20 cellular contexts compared by ENCODE assay signal in the genomic region with DNA sequence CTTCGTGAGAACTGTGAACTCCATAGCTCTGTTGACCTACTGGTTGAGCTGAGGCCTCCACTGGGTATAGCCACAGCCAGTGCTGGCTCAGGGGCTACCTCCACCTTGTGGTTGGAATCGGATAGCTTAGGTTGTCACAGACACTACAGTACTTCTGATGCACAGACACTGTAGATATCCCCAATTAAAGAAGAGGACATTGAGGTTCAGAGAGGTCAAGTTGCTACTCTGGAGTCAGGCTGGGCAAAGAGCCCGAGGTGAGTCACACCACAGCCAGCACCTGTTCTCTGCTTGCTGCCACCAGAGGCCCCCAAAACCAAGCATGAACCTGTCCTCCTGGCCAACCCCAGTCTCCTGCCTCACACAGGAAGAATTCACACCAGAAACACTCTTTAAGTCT. TPM values are rescaled to one million over a fixed set of nuclear protein-coding genes. Genes with fewer than 3 reads are reported as not detected.
DNase-seq lines count a peak whose midpoint lies in the region; ATAC-seq, FAIRE-seq and TF ChIP-seq lines count a peak whose summit lies in the region.
"Had no signal": no experiment of that assay in that cellular context is flagged by ENCODE, and none has a peak within 500 bp of the region (broad histone marks: within the 10 kb centered on the region; RNA-seq: fewer than 3 reads in every experiment).

No MANE protein-coding gene starts in this region.

- intact Hi-C loops in pancreas (cut with DNase I), result no loop called here
- intact Hi-C loops in kidney (cut with DNase I), result no loop called here

- peaks cover 14% of the 10 kb centered on the region for H3K4me1 Mint-ChIP-seq in endothelial cell (ENCODE audit: unreplicated experiment)

- peaks cover 2% of the 10 kb centered on the region for H3K27me3 Mint-ChIP-seq in endothelial cell (ENCODE audit: unreplicated experiment)
- H3K27me3 Mint-ChIP-seq: activated CD8-positive, alpha-beta memory T cell treated with anti-CD3 and anti-CD28 coated beads, Interleukin-2, amount 10 ng/mL, durations not matched to agents 7 days and 5 days; T-cell had no signal

- no peak overlapping the region for H3K27ac ChIP-seq in HEK293 (ENCODE audit: extremely low read depth, low read depth, low read length)
- H3K27ac ChIP-seq in WERI-Rb-1, result no peak overlapping the region
- H3K27ac ChIP-seq in foreskin keratinocyte, result no peak overlapping the region
- no peak overlapping the region for H3K27ac ChIP-seq in pancreas
- no peak overlapping the region for H3K27ac ChIP-seq in kidney (ENCODE audit: low read depth in 2 of 2, low read length in 2 of 2)
- H3K27ac ChIP-seq: body of pancreas had no signal

- H3K9ac ChIP-seq in kidney (ENCODE audit: low read length in 2 of 2), result no peak overlapping the region

- TF ChIP-seq CTCF in AG10803 (conservative IDR thresholded peaks at IDR 0.05; ENCODE audit: low read length), result 0 out of 2 replicates have a peak, but pooled peaks have one; percentile 6
- TF ChIP-seq CTCF in HEK293 (tag by site-specific recombination; IDR thresholded peaks at IDR 0.05), result peak; percentile 22; the same call in 1 of the 2 replicates
- TF ChIP-seq CTCF in WERI-Rb-1 (IDR thresholded peaks at IDR 0.05; ENCODE audit: low read depth, low read length), result peak; percentile 35
- TF ChIP-seq CTCF in foreskin keratinocyte (conservative IDR thresholded peaks at IDR 0.05), result peak; percentile 27
- no peak for TF ChIP-seq CTCF in pancreas (IDR thresholded peaks at IDR 0.05)
- no peak for TF ChIP-seq CTCF in kidney (IDR thresholded peaks at IDR 0.05; ENCODE audit: borderline replicate concordance, extremely low read depth, insufficient read depth)
- TF ChIP-seq CTCF in endothelial cell (IDR thresholded peaks at IDR 0.05; ENCODE audit: unreplicated experiment), result no peak

- H3K9me3 Mint-ChIP-seq in endothelial cell (ENCODE audit: unreplicated experiment), result no peaks in the 10 kb centered on the region
- H3K9me3 Mint-ChIP-seq: T-cell, WTC11 had no signal

- H3K4me3 Mint-ChIP-seq in endothelial cell (ENCODE audit: unreplicated experiment), result no peak overlapping the region
- H3K4me3 Mint-ChIP-seq: activated CD8-positive, alpha-beta memory T cell treated with anti-CD3 and anti-CD28 coated beads, Interleukin-2, amount 10 ng/mL, durations not matched to agents 7 days and 5 days; T-cell; WTC11 had no signal

- H3K27ac Mint-ChIP-seq in endothelial cell (ENCODE audit: unreplicated experiment), result no peak overlapping the region
- H3K27ac Mint-ChIP-seq: activated CD8-positive, alpha-beta memory T cell treated with anti-CD3 and anti-CD28 coated beads, Interleukin-2, amount 10 ng/mL, durations not matched to agents 7 days and 5 days; T-cell; WTC11 had no signal

- ATAC-seq in foreskin keratinocyte (peak; percentile 23), pancreas (no peak), HG03565 (IDR thresholded peaks at IDR 0.05; ENCODE audit: unreplicated experiment) (no peak)
- ATAC-seq: activated CD8-positive, alpha-beta memory T cell treated with anti-CD3 and anti-CD28 coated beads, Interleukin-2, amount 10 ng/mL, durations not matched to agents 7 days and 5 days; body of pancreas; T-cell; WTC11 had no signal

- CTCF ChIA-PET in HEK293 (lab: Yijun Ruan, JAX), result interaction anchor here (0.7 to 3.1 kb wide), 14 partner anchors 9 to 724 kb away, joined by 3 to 27 read pairs (median 4); no protein-coding TSS in a partner anchor

- H3K4me3 ChIP-seq in AG10803 (ENCODE audit: low read length), result no peak overlapping the region
- no peak overlapping the region for H3K4me3 ChIP-seq in HEK293 (ENCODE audit: low read depth, low read length)
- no peak overlapping the region for H3K4me3 ChIP-seq in WERI-Rb-1 (ENCODE audit: low read depth, low read length)
- no peak overlapping the region for H3K4me3 ChIP-seq in pancreas
- H3K4me3 ChIP-seq in kidney (ENCODE audit: low read length in 2 of 2), result no peak overlapping the region
- H3K4me3 ChIP-seq: body of pancreas had no signal

- peaks cover 37% of the 10 kb centered on the region for H3K36me3 Mint-ChIP-seq in endothelial cell (ENCODE audit: low read depth, unreplicated experiment)

- POLR2A ChIA-PET in HEK293 (lab: Yijun Ruan, JAX), result interaction anchor here (0.6 to 1.8 kb wide), 2 partner anchors 40 to 246 kb away, joined by 5 read pairs; no protein-coding TSS in a partner anchor

- H3K4me1 ChIP-seq in HEK293 (ENCODE audit: control insufficient read depth, insufficient read depth, low read length), result no peaks in the 10 kb centered on the region
- peaks cover 9% of the 10 kb centered on the region for H3K4me1 ChIP-seq in foreskin keratinocyte
- peaks cover 0 to 12% (median 7%) of the 10 kb centered on the region in 3 donors for H3K4me1 ChIP-seq in pancreas
- H3K4me1 ChIP-seq in kidney (ENCODE audit: control insufficient read depth in 1 of 2, insufficient read depth in 1 of 2, low read depth in 1 of 2, low read length in 2 of 2), result peaks cover 4% of the 10 kb centered on the region in 2 donors

- H3K27me3 ChIP-seq in WERI-Rb-1 (ENCODE audit: insufficient read depth, low read depth, severe bottlenecking) (no peaks in the 10 kb centered on the region), foreskin keratinocyte (no peaks in the 10 kb centered on the region), pancreas (no peaks in the 10 kb centered on the region)
- H3K27me3 ChIP-seq: body of pancreas had no signal

- no peak for DNase-seq in AG10803 (ENCODE audit: low read depth)
- peak; percentile 22 for DNase-seq in WERI-Rb-1
- no peak for DNase-seq in foreskin keratinocyte
- DNase-seq in pancreas, result no peak
- no peak for DNase-seq in kidney
- DNase-seq in endothelial cell (ENCODE audit: low spot score), result no peak
- DNase-seq: activated CD8-positive, alpha-beta memory T cell treated with anti-CD3 and anti-CD28 coated beads, Interleukin-2, amount 10 ng/mL, durations not matched to agents 7 days and 5 days; activated gamma-delta T cell; body of pancreas; effector CD8-positive, alpha-beta T cell; midbrain; NCI-H1417 treated with DMSO at 0.1 percent for 48 hours; NCI-H446; nucleus accumbens; stimulated activated CD4-positive, alpha-beta T cell treated with anti-CD3 and anti-CD28 coated beads, Interleukin-4, amount 100 ng/mL, for 4 hours; T-cell had no signal

- peaks cover 0 to 76% of the 10 kb centered on the region in 2 experiments; a peak in 2 of 3 replicates for H3K36me3 ChIP-seq in HEK293 (ENCODE audit: control insufficient read depth in 2 of 2, insufficient read depth in 1 of 2, low read length in 2 of 2)
- peaks cover 63% of the 10 kb centered on the region for H3K36me3 ChIP-seq in WERI-Rb-1
- peaks cover 4 to 38% (median 21%) of the 10 kb centered on the region in 3 donors for H3K36me3 ChIP-seq in pancreas
- H3K36me3 ChIP-seq in kidney (ENCODE audit: control insufficient read depth in 1 of 2, insufficient read depth in 2 of 2, low read length in 2 of 2), result peaks cover 40 to 43% of the 10 kb centered on the region in 2 donors

- FAIRE-seq in pancreas (lab: Jason Lieb, UNC), result no peak
- FAIRE-seq in kidney (lab: Jason Lieb, UNC), result no peak
- FAIRE-seq: frontal cortex had no signal

- 72 to 86% methylated on average over 3 of the region's 3 CpGs for WGBS in pancreas, 2 donors

- H3K9me3 ChIP-seq in HEK293 (ENCODE audit: control insufficient read depth, insufficient read depth, low read depth, low read length) (no peaks in the 10 kb centered on the region), WERI-Rb-1 (ENCODE audit: severe bottlenecking) (no peaks in the 10 kb centered on the region), pancreas (no peaks in the 10 kb centered on the region), kidney (ENCODE audit: control insufficient read depth in 1 of 2, low read length in 2 of 2) (no peaks in the 10 kb centered on the region)
- H3K9me3 ChIP-seq: body of pancreas had no signal

TF ChIP-seq in HEK293, 187 proteins besides CTCF, POLR2A, EP300 and RAD21 (continues in another document):
- TF ChIP-seq ZNF223 (tag by site-specific recombination; IDR thresholded peaks at IDR 0.05) (no peak), SP3 (tag by site-specific recombination; IDR thresholded peaks at IDR 0.05) (no peak), KLF1 (tag by site-specific recombination; IDR thresholded peaks at IDR 0.05) (no peak), ZNF416 (tag by site-specific recombination; IDR thresholded peaks at IDR 0.05) (no peak), ZNF341 (tag by site-specific recombination; IDR thresholded peaks at IDR 0.05; ENCODE audit: low read depth) (no peak), ZEB2 (tag by site-specific recombination; IDR thresholded peaks at IDR 0.05) (no peak)

RNA-seq across cellular contexts. Expression of a gene that starts 5.4 kb away (rescaled TPM):
- total RNA-seq in foreskin keratinocyte (86.9 and 95.5 TPM in 2 replicates), pancreas (10 to 100 TPM; 14.2 to 24.1 (median 21.8) TPM), kidney (56.2 TPM), endothelial cell (ENCODE audit: unreplicated experiment) (86.2 TPM)
- polyA plus RNA-seq in foreskin keratinocyte (122 and 131 TPM in 2 replicates), pancreas (10 to 100 TPM; 24.7 to 37.9 TPM), kidney (ENCODE audit: insufficient read depth, low read depth, low replicate concordance) (67.8 TPM)

RNA-seq across cellular contexts. Expression of a gene that starts 6.1 kb away (rescaled TPM):
- 38.2 and 39.8 TPM in 2 replicates for total RNA-seq in foreskin keratinocyte
- polyA plus RNA-seq in foreskin keratinocyte, result 37.8 and 43.1 TPM in 2 replicates
- total RNA-seq in pancreas, result 1 to 10 TPM in 1 of 6 donors, under 1 TPM in 3, not detected in 2; 0.32 to 1.3 (median 0.67) TPM
- under 1 TPM; 0.28 to 0.84 TPM for polyA plus RNA-seq in pancreas
- total RNA-seq in kidney, result 1.1 TPM
- polyA plus RNA-seq in kidney (ENCODE audit: insufficient read depth, low read depth, low replicate concordance), result 0.32 TPM
- 6.2 TPM for total RNA-seq in endothelial cell (ENCODE audit: unreplicated experiment)
- total RNA-seq: body of pancreas had no signal

RNA-seq across cellular contexts. Expression of a gene that starts 26.1 kb away (rescaled TPM):
- total RNA-seq in foreskin keratinocyte (13.8 and 15.3 TPM in 2 replicates), pancreas (10 to 100 TPM; 13.3 to 19.9 (median 18.8) TPM), kidney (27.1 TPM), endothelial cell (ENCODE audit: unreplicated experiment) (26.6 TPM)
- polyA plus RNA-seq in foreskin keratinocyte (14.8 and 15.1 TPM in 2 replicates), pancreas (10 to 100 TPM; 22.2 to 23.1 TPM), kidney (ENCODE audit: insufficient read depth, low read depth, low replicate concordance) (54.4 TPM)

RNA-seq across cellular contexts. Expression of a gene that starts 41.2 kb away (rescaled TPM):
- total RNA-seq in foreskin keratinocyte (53.4 and 56.6 TPM in 2 replicates), pancreas (10 to 100 TPM; 10.4 to 19.1 (median 13.5) TPM), kidney (30.0 TPM), endothelial cell (ENCODE audit: unreplicated experiment) (19.9 TPM)
- polyA plus RNA-seq in foreskin keratinocyte (63.8 and 69.4 TPM in 2 replicates), pancreas (10 to 100 TPM; 27.2 to 32.0 TPM), kidney (ENCODE audit: insufficient read depth, low read depth, low replicate concordance) (89.2 TPM)

RNA-seq across cellular contexts. Expression of a gene that starts 42.0 kb away (rescaled TPM):
- total RNA-seq in foreskin keratinocyte, result 27.8 and 28.1 TPM in 2 replicates
- polyA plus RNA-seq in foreskin keratinocyte, result 17.3 and 18.8 TPM in 2 replicates
- total RNA-seq in pancreas, result 10 to 100 TPM in 2 of 6 donors, 1 to 10 TPM in 4; 8.8 to 14.6 (median 9.5) TPM
- polyA plus RNA-seq in pancreas, result 10 to 100 TPM in 1 of 2 donors, 1 to 10 TPM in 1; 6.1 to 12.2 TPM
- total RNA-seq in kidney, result 26.8 TPM
- 18.5 TPM for polyA plus RNA-seq in kidney (ENCODE audit: insufficient read depth, low read depth, low replicate concordance)
- 36.0 TPM for total RNA-seq in endothelial cell (ENCODE audit: unreplicated experiment)

Comparison
In these comparisons a context has a peak if more than half of its experiments do, and no peak if none do; other contexts are left out.
1. CTCF ChIP-seq: peak in AG10803 (single experiment), HEK293 (single experiment), WERI-Rb-1 (single experiment) and foreskin keratinocyte (single experiment); none in pancreas (0 of 4), kidney (single experiment) and endothelial cell (single experiment).